ENCODE assay signal across 7 cellular contexts in the genomic region with DNA sequence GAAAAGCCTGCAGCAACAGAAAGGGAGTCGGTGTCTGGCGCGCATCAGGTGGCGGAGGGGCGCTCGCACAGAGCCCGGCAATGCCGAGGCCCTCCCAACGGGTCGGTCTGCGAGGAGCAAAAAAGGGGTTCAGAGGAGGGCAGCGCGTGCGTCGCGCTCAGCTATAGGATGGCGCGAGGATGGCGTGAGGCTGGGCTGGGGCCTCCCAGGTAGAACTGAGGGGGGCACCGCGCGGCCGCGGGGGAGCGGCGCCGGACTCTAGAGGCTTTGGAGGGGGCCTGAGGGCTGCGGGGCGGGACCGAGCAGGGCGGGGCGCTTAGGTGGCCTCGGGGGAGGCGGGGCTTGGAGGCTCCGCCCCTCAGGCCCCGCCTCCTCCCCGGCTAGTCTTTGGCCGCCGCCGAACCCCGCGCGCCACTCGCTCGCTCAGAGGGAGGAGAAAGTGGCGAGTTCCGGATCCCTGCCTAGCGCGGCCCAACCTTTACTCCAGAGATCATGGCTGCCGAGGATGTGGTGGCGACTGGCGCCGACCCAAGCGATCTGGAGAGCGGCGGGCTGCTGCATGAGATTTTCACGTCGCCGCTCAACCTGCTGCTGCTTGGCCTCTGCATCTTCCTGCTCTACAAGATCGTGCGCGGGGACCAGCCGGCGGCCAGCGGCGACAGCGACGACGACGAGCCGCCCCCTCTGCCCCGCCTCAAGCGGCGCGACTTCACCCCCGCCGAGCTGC.
DNase-seq lines count a peak whose midpoint lies in the region; ATAC-seq and TF ChIP-seq lines count a peak whose summit lies in the region.

A gene (plus strand): TSS at position 414 of the 727 bp plus-strand sequence. CDS start 79 bp downstream, at position 493.

- ATAC-seq in HG02763 (IDR thresholded peaks at IDR 0.05; ENCODE audit: unreplicated experiment) = peak; percentile 85

- DNase-seq in NCI-H1436 treated with DMSO at 0.1 percent for 48 hours (lab: John Stamatoyannopoulos, UW) (peak; percentile 69), T-helper 9 cell (peak; percentile 66), astrocyte of the cerebellum (ENCODE audit: low read depth) (peak; percentile 34), hippocampal formation (lab: John Stamatoyannopoulos, UW) (peak; percentile 77), retinal pigment epithelial cell (ENCODE audit: low read depth) (no peak)

- in situ Hi-C loops in astrocyte of the cerebellum (cut with HindIII; ENCODE audit: low sequenced_read_pairs) = no loop called here

- H3K4me3 ChIP-seq in astrocyte of the cerebellum (ENCODE audit: low read depth, low read length) (peak within 1 kb of the TSS; percentile 80), retinal pigment epithelial cell (ENCODE audit: low read length) (peak within 1 kb of the TSS; percentile 80)

- TF ChIP-seq CTCF in astrocyte of the cerebellum (IDR thresholded peaks at IDR 0.05; ENCODE audit: low read depth, low read length, missing control alignments) = no peak
- TF ChIP-seq CTCF in retinal pigment epithelial cell (conservative IDR thresholded peaks at IDR 0.05; ENCODE audit: low read depth, low read length) = no peak

- peak; percentile 89 for TF ChIP-seq POLR2A in GM15510 (IDR thresholded peaks at IDR 0.05; ENCODE audit: borderline replicate concordance, extremely low read depth, insufficient read length)
